10 cellular contexts compared by ENCODE assay signal in the genomic region with DNA sequence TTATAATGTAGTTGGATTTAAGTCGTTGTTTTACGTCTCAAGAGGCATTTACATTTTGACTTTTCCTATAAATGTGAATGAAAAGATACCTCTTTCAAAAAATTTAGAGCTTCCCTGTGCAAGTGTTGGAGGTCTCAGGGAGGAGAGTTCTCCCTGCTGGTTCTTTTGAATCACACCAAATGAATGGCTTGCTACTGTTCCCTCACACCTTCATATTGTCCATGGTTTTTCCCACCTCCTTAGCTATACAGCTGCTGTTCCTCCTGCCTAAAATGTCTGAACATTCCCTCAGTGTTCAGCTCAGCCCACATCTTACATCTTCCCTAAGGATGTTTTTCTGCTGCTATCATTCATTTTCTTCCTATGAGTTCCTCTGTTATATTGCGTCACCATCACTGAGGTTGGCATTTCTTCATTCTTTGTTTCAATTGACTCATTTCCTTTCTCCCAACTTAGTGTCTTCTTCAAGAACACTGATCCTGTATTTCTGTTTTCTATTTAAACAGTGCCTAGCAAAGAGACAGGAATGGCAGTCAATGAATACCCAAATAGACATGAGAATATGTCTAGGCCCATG. TPM values are rescaled to one million over a fixed set of nuclear protein-coding genes. Genes with fewer than 3 reads are reported as not detected.
DNase-seq lines count a peak whose midpoint lies in the region; ATAC-seq and TF ChIP-seq lines count a peak whose summit lies in the region.
"Had no signal": no experiment of that assay in that cellular context is flagged by ENCODE, and none has a peak within 500 bp of the region (broad histone marks: within the 10 kb centered on the region; RNA-seq: fewer than 3 reads in every experiment).

No MANE protein-coding gene starts in this region.

- peak overlapping the region; percentile 91 for H3K27ac Mint-ChIP-seq in HFFc6

- H3K27me3 Mint-ChIP-seq in HFFc6 (ENCODE audit: insufficient read depth), result no peaks in the 10 kb centered on the region

- H3K27ac ChIP-seq in VCaP, result peak overlapping the region; percentile 95; the same call in 1 of the 2 replicates
- H3K27ac ChIP-seq: parathyroid adenoma had no signal

- H3K9me3 Mint-ChIP-seq in HFFc6, result no peaks in the 10 kb centered on the region

- H3K4me3 ChIP-seq in AG09309 (ENCODE audit: control insufficient read depth, low read depth, low read length), result no peak overlapping the region

- H3K36me3 Mint-ChIP-seq in HFFc6 (ENCODE audit: low read depth), result peaks cover 31% of the 10 kb centered on the region

- H3K4me1 Mint-ChIP-seq in HFFc6 (ENCODE audit: low read depth), result peaks cover 26% of the 10 kb centered on the region

- no peak for TF ChIP-seq CTCF in AG09309 (IDR thresholded peaks at IDR 0.05; ENCODE audit: control insufficient read depth, insufficient read depth, low read depth, low read length, missing control alignments)
- no peak for TF ChIP-seq CTCF in HFFc6 (IDR thresholded peaks at IDR 0.05)
- TF ChIP-seq CTCF in VCaP (conservative IDR thresholded peaks at IDR 0.05), result no peak

- no peak for ATAC-seq in HG03108 (IDR thresholded peaks at IDR 0.05; ENCODE audit: unreplicated experiment)

- DNase-seq in AG09309 (ENCODE audit: low read depth) (peak; percentile 74), HFFc6 (peak; percentile 84), glomerular visceral epithelial cell (ENCODE audit: extremely low spot score) (peak; percentile 40), DMS53 treated with DMSO at 0.1 percent for 48 hours (lab: John Stamatoyannopoulos, UW; ENCODE audit: unreplicated experiment) (no peak), NCI-H1048 (lab: John Stamatoyannopoulos, UW) (no peak), NCI-H2081 (lab: John Stamatoyannopoulos, UW) (no peak)
- DNase-seq: glutamatergic neuron had no signal

- H3K4me3 Mint-ChIP-seq in HFFc6, result peak overlapping the region; percentile 50

RNA-seq across cellular contexts. Expression of a gene that starts 46.0 kb away (rescaled TPM):
- total RNA-seq in HFFc6 (2021; fragmentation: NEBNext Ultra II Directional; extraction: Animal tissue kit (Norgen Biotek cat#: 25700)), result 100 to 1,000 TPM; 118 to 130 (median 125) TPM

Comparison
In these comparisons a context has a peak if more than half of its experiments do, and no peak if none do; other contexts are left out.
1. DNase-seq: peak in AG09309 (single experiment), HFFc6 (single experiment) and glomerular visceral epithelial cell (single experiment); none in DMS53 treated with DMSO at 0.1 percent for 48 hours (single experiment), NCI-H1048 (single experiment) and NCI-H2081 (0 of 2).